9 cellular contexts compared by ENCODE assay signal in the genomic region with DNA sequence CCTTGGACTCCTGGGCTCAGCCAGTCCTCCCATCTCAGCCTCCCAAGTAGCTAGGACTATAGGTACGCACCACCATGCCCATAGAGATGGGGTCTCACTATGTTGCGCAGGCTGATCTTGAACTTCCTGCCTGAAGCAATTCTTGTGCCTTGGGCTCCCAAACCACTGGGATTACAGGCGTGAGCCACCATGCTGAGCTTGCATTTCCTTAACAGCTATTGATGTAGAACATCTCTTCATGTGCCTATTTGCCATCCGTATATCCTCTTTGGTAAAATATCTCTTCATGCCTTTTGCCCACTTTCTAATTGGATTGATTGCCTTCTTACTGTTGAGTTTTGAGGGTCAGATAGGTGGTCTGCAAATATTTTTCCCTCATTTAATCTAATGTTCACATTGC.
"Had no signal": no experiment of that assay in that cellular context is flagged by ENCODE, and none has a peak within 500 bp of the region (broad histone marks: within the 10 kb centered on the region; RNA-seq: fewer than 3 reads in every experiment).

No MANE protein-coding gene starts in this region.

- DNase-seq: GM23248, GOT3, H7, HFFc6, IMR-90, KBM-7 had no signal

- H3K4me3 Mint-ChIP-seq: HFFc6 had no signal

- H3K27ac Mint-ChIP-seq: HFFc6 had no signal

- H2AFZ ChIP-seq: GM23248 had no signal

- H3K9me3 Mint-ChIP-seq: HFFc6 had no signal

- H3K4me1 ChIP-seq: HAP-1 had no signal

- ATAC-seq: HCT116 had no signal

- H3K9ac ChIP-seq: GM23248 had no signal

- H3K27ac ChIP-seq: GM23248, HL-60 had no signal

- H3K36me3 ChIP-seq: HAP-1 had no signal

- H3K4me3 ChIP-seq: GM23248, HAP-1 had no signal

- H3K9me3 ChIP-seq: HAP-1 had no signal
